ENCODE assay signal across 17 cellular contexts in genomic region chr10:22791655-22792054, GRCh38.
"Had no signal": no experiment of that assay in that cellular context is flagged by ENCODE, and none has a peak within 500 bp of the region (broad histone marks: within the 10 kb centered on the region; RNA-seq: fewer than 3 reads in every experiment).

No MANE protein-coding gene starts in this region.

- ATAC-seq: activated CD8-positive, alpha-beta memory T cell treated with anti-CD3 and anti-CD28 coated beads, Interleukin-2, amount 10 ng/mL, durations not matched to agents 7 days and 5 days; effector memory CD8-positive, alpha-beta T cell; left ventricle myocardium superior; WTC11 had no signal

- H3K4me3 Mint-ChIP-seq: activated CD4-positive, alpha-beta memory T cell treated with anti-CD3 and anti-CD28 coated beads, Interleukin-2, amount 10 ng/mL, durations not matched to agents 7 days and 5 days; activated CD8-positive, alpha-beta memory T cell treated with anti-CD3 and anti-CD28 coated beads, Interleukin-2, amount 10 ng/mL, durations not matched to agents 7 days and 5 days; activated naive CD8-positive, alpha-beta T cell; effector memory CD8-positive, alpha-beta T cell; immature natural killer cell; memory B cell; WTC11 had no signal

- H3K9me3 Mint-ChIP-seq: activated CD4-positive, alpha-beta memory T cell treated with anti-CD3 and anti-CD28 coated beads, Interleukin-2, amount 10 ng/mL, durations not matched to agents 7 days and 5 days; effector memory CD8-positive, alpha-beta T cell; immature natural killer cell; memory B cell had no signal

- H3K9me3 ChIP-seq: thyroid gland had no signal

- H3K4me1 Mint-ChIP-seq: activated CD4-positive, alpha-beta memory T cell treated with anti-CD3 and anti-CD28 coated beads, Interleukin-2, amount 10 ng/mL, durations not matched to agents 7 days and 5 days; activated CD8-positive, alpha-beta memory T cell treated with anti-CD3 and anti-CD28 coated beads, Interleukin-2, amount 10 ng/mL, durations not matched to agents 7 days and 5 days; immature natural killer cell; memory B cell; WTC11 had no signal

- H3K27ac Mint-ChIP-seq: activated CD4-positive, alpha-beta memory T cell treated with anti-CD3 and anti-CD28 coated beads, Interleukin-2, amount 10 ng/mL, durations not matched to agents 7 days and 5 days; activated CD8-positive, alpha-beta memory T cell treated with anti-CD3 and anti-CD28 coated beads, Interleukin-2, amount 10 ng/mL, durations not matched to agents 7 days and 5 days; activated naive CD8-positive, alpha-beta T cell; effector memory CD8-positive, alpha-beta T cell; immature natural killer cell; memory B cell; progenitor cell of endocrine pancreas; WTC11 had no signal

- H3K27me3 ChIP-seq: thyroid gland had no signal

- DNase-seq: activated CD4-positive, alpha-beta memory T cell treated with anti-CD3 and anti-CD28 coated beads, Interleukin-2, amount 10 ng/mL, durations not matched to agents 7 days and 5 days; activated CD4-positive, alpha-beta T cell treated with anti-CD3 and anti-CD28 coated beads for 4 hours; activated CD8-positive, alpha-beta memory T cell treated with anti-CD3 and anti-CD28 coated beads, Interleukin-2, amount 10 ng/mL, durations not matched to agents 7 days and 5 days; amniotic stem cell; dermis blood vessel endothelial cell; effector memory CD8-positive, alpha-beta T cell; immature natural killer cell; left ventricle myocardium superior; stimulated activated CD4-positive, alpha-beta T cell treated with anti-CD3 and anti-CD28 coated beads, Interleukin-12 subunit alpha, Interleukin-12 subunit beta, amount 100 ng/mL, for 4 hours; stimulated activated CD4-positive, alpha-beta T cell treated with anti-CD3 and anti-CD28 coated beads, Interleukin-1b, Interleukin-23, amount 100 ng/mL, for 48 hours; stimulated activated CD8-positive, alpha-beta memory T cell treated with anti-CD3 and anti-CD28 coated beads, Interleukin-4, amount 100 ng/mL, for 48 hours; stimulated activated naive CD4-positive, alpha-beta T cell; thyroid gland had no signal

- H3K4me3 ChIP-seq: thyroid gland had no signal

- H3K4me1 ChIP-seq: thyroid gland had no signal

- H3K36me3 Mint-ChIP-seq: activated CD8-positive, alpha-beta memory T cell treated with anti-CD3 and anti-CD28 coated beads, Interleukin-2, amount 10 ng/mL, durations not matched to agents 7 days and 5 days; memory B cell; WTC11 had no signal

- H3K27ac ChIP-seq: thyroid gland had no signal

- H3K36me3 ChIP-seq: thyroid gland had no signal

- H3K27me3 Mint-ChIP-seq: activated CD8-positive, alpha-beta memory T cell treated with anti-CD3 and anti-CD28 coated beads, Interleukin-2, amount 10 ng/mL, durations not matched to agents 7 days and 5 days; memory B cell; progenitor cell of endocrine pancreas had no signal
